Comparison of ENCODE assay signal across 13 cellular contexts in the genomic region with DNA sequence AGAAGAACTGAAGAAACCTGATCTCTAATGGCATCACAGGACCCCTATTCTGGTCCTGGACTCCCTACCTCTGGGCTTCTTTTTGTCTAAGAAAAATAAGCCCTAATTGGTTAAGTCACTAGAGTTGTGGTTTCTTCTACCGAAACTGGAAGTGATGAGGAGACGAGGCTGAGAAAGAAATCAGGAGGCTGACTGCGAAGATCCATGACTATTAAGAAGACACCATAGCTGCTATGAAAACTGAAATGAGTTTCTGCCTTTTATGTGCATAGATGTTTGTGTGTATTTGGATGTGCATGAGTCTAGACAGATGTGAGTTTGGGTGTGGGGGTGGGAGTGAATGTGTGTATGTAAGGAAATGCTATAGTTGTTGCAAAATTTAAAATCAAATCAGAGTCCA.
DNase-seq lines count a peak whose midpoint lies in the region; ATAC-seq and TF ChIP-seq lines count a peak whose summit lies in the region.
"Had no signal": no experiment of that assay in that cellular context is flagged by ENCODE, and none has a peak within 500 bp of the region (broad histone marks: within the 10 kb centered on the region; RNA-seq: fewer than 3 reads in every experiment).

No MANE protein-coding gene starts in this region.

- H3K4me1 Mint-ChIP-seq in activated naive CD8-positive, alpha-beta T cell treated with anti-CD3 and anti-CD28 coated beads, Interleukin-2, amount 10 ng/mL, durations not matched to agents 7 days and 5 days, result peaks cover 26% of the 10 kb centered on the region
- H3K4me1 Mint-ChIP-seq in type B pancreatic cell (ENCODE audit: unreplicated experiment), result peaks cover 10% of the 10 kb centered on the region

- H3K9me3 ChIP-seq in right cardiac atrium (ENCODE audit: control insufficient read depth, low read length), result peaks cover 3% of the 10 kb centered on the region

- no peak overlapping the region for H3K4me3 ChIP-seq in right cardiac atrium (ENCODE audit: low read length)

- intact Hi-C loops in right cardiac atrium (cut with DNase I), result no loop called here

- TF ChIP-seq CTCF in type B pancreatic cell (conservative IDR thresholded peaks at IDR 0.05), result no peak

- peaks cover 75% of the 10 kb centered on the region for H3K36me3 Mint-ChIP-seq in activated naive CD8-positive, alpha-beta T cell treated with anti-CD3 and anti-CD28 coated beads, Interleukin-2, amount 10 ng/mL, durations not matched to agents 7 days and 5 days
- peaks cover 6% of the 10 kb centered on the region for H3K36me3 Mint-ChIP-seq in type B pancreatic cell

- H3K27me3 ChIP-seq in right cardiac atrium (ENCODE audit: control insufficient read depth, insufficient read depth), result no peaks in the 10 kb centered on the region

- H3K4me3 Mint-ChIP-seq in activated naive CD8-positive, alpha-beta T cell treated with anti-CD3 and anti-CD28 coated beads, Interleukin-2, amount 10 ng/mL, durations not matched to agents 7 days and 5 days, result peak overlapping the region; percentile 64
- H3K4me3 Mint-ChIP-seq in type B pancreatic cell, result no peak overlapping the region

- POLR2A ChIA-PET in activated naive CD8-positive, alpha-beta T cell treated with anti-CD3 and anti-CD28 coated beads, Interleukin-2, amount 10 ng/mL, durations not matched to agents 7 days and 5 days (lab: Charles Lee), result interaction anchor here (1.1 to 1.2 kb wide), 2 partner anchors 18 to 159 kb away, joined by 3 to 6 read pairs; no protein-coding TSS in a partner anchor

- no peak overlapping the region for H3K27ac ChIP-seq in right cardiac atrium (ENCODE audit: low read length)

- H3K9me3 Mint-ChIP-seq in activated naive CD8-positive, alpha-beta T cell treated with anti-CD3 and anti-CD28 coated beads, Interleukin-2, amount 10 ng/mL, durations not matched to agents 7 days and 5 days, result peaks cover 22% of the 10 kb centered on the region
- H3K9me3 Mint-ChIP-seq in type B pancreatic cell, result peaks cover 27% of the 10 kb centered on the region

- 80% methylated on average over 3 of the region's 3 CpGs for WGBS in right cardiac atrium

- peak; percentile 79 for ATAC-seq in activated naive CD8-positive, alpha-beta T cell treated with anti-CD3 and anti-CD28 coated beads, Interleukin-2, amount 10 ng/mL, durations not matched to agents 7 days and 5 days (ENCODE audit: low read depth)
- ATAC-seq in right cardiac atrium (no peak), HG02642 (IDR thresholded peaks at IDR 0.05; ENCODE audit: poor library complexity, unreplicated experiment) (no peak)

- peaks cover 8% of the 10 kb centered on the region for H3K4me1 ChIP-seq in right cardiac atrium (ENCODE audit: control insufficient read depth, insufficient read depth, low read length)

- H3K27me3 Mint-ChIP-seq in activated naive CD8-positive, alpha-beta T cell treated with anti-CD3 and anti-CD28 coated beads, Interleukin-2, amount 10 ng/mL, durations not matched to agents 7 days and 5 days, result no peaks in the 10 kb centered on the region
- H3K27me3 Mint-ChIP-seq in type B pancreatic cell, result no peaks in the 10 kb centered on the region

- peak; percentile 34 for DNase-seq in stimulated activated CD4-positive, alpha-beta T cell treated with anti-CD3 and anti-CD28 coated beads, Interleukin-4, amount 100 ng/mL, for 24 hours
- DNase-seq in stimulated activated CD4-positive, alpha-beta T cell treated with anti-CD3 and anti-CD28 coated beads, Interleukin-2, amount 100 ng/mL, for 48 hours, result no peak
- DNase-seq in NOMO-1 treated with dmso at 0.1 percent for 144 hours (lab: John Stamatoyannopoulos, UW; ENCODE audit: unreplicated experiment) (peak; percentile 61), type B pancreatic cell (ENCODE audit: extremely low spot score, unreplicated experiment) (no peak), NCI-H2196 (lab: John Stamatoyannopoulos, UW; ENCODE audit: unreplicated experiment) (no peak), right cardiac atrium (no peak)
- DNase-seq in activated naive CD8-positive, alpha-beta T cell treated with anti-CD3 and anti-CD28 coated beads, Interleukin-2, amount 10 ng/mL, durations not matched to agents 7 days and 5 days, result no peak
- DNase-seq: AML-193, kidney, NCI-H1436, NCI-H510A had no signal

- peak overlapping the region; percentile 77 for H3K27ac Mint-ChIP-seq in activated naive CD8-positive, alpha-beta T cell treated with anti-CD3 and anti-CD28 coated beads, Interleukin-2, amount 10 ng/mL, durations not matched to agents 7 days and 5 days
- H3K27ac Mint-ChIP-seq in type B pancreatic cell, result peak overlapping the region; percentile 37
- H3K27ac Mint-ChIP-seq: progenitor cell of endocrine pancreas had no signal

Comparison
In these comparisons a context has a peak if more than half of its experiments do, and no peak if none do; other contexts are left out.
1. DNase-seq: peak in stimulated activated CD4-positive, alpha-beta T cell treated with anti-CD3 and anti-CD28 coated beads, Interleukin-4, amount 100 ng/mL, for 24 hours (single experiment) and NOMO-1 treated with dmso at 0.1 percent for 144 hours (single experiment); none in stimulated activated CD4-positive, alpha-beta T cell treated with anti-CD3 and anti-CD28 coated beads, Interleukin-2, amount 100 ng/mL, for 48 hours (0 of 2), activated naive CD8-positive, alpha-beta T cell treated with anti-CD3 and anti-CD28 coated beads, Interleukin-2, amount 10 ng/mL, durations not matched to agents 7 days and 5 days (single experiment), type B pancreatic cell (single experiment), NCI-H2196 (single experiment) and right cardiac atrium (0 of 3).